Comparison of ENCODE assay signal across 15 cellular contexts in genomic region chr22:38957046-38957770, GRCh38. TPM values are rescaled to one million over a fixed set of nuclear protein-coding genes. Genes with fewer than 3 reads are reported as not detected.
A peak's percentile ranks its signal among the peaks of the same experiment; 100 is the strongest.
DNase-seq lines count a peak whose midpoint lies in the region; ATAC-seq and TF ChIP-seq lines count a peak whose summit lies in the region.
"Had no signal": no experiment of that assay in that cellular context is flagged by ENCODE, and none has a peak within 500 bp of the region (broad histone marks: within the 10 kb centered on the region; RNA-seq: fewer than 3 reads in every experiment).

Gene APOBEC3A (plus strand): TSS chr22:38957609. CDS start chr22:38957692, 83 bp downstream.

- intact Hi-C loops in left ventricle myocardium superior (cut with micrococcal nuclease) (no loop called here), spleen (cut with DNase I; ENCODE audit: low total_unique reads) (no loop called here)

- H3K9me3 Mint-ChIP-seq in T-helper 1 cell treated with Interleukin-12 subunit alpha and Interleukin-12 subunit beta and Interleukin-4 antibody, amounts not matched to agents 30 μg/mL and 1 μg/mL, for 36 hours: no peaks in the 10 kb centered on the region

- TF ChIP-seq POLR2A in Peyer's patch (IDR thresholded peaks at IDR 0.05) (no peak), spleen (IDR thresholded peaks at IDR 0.05) (no peak)

- peak; percentile 31 for ATAC-seq in left ventricle myocardium superior
- ATAC-seq: right cardiac atrium had no signal

- H3K9me3 ChIP-seq in Peyer's patch (no peaks in the 10 kb centered on the region), spleen (no peaks in the 10 kb centered on the region)
- H3K9me3 ChIP-seq: SJSA1 had no signal

- H3K36me3 Mint-ChIP-seq in T-helper 1 cell treated with Interleukin-12 subunit alpha and Interleukin-12 subunit beta and Interleukin-4 antibody, amounts not matched to agents 30 μg/mL and 1 μg/mL, for 36 hours (ENCODE audit: low read depth): no peaks in the 10 kb centered on the region

- peak within 1 kb of the TSS; percentile 82 for H3K27ac Mint-ChIP-seq in T-helper 1 cell treated with Interleukin-12 subunit alpha and Interleukin-12 subunit beta and Interleukin-4 antibody, amounts not matched to agents 30 μg/mL and 1 μg/mL, for 36 hours

- H3K36me3 ChIP-seq in Peyer's patch (no peaks in the 10 kb centered on the region), spleen (peaks cover 0 to 24% (median 0%) of the 10 kb centered on the region in 6 donors), brain microvascular endothelial cell (replicated peaks) (no peaks in the 10 kb centered on the region)
- H3K36me3 ChIP-seq: SJSA1 had no signal

- peaks cover 4% of the 10 kb centered on the region for H3K27me3 Mint-ChIP-seq in T-helper 1 cell treated with Interleukin-12 subunit alpha and Interleukin-12 subunit beta and Interleukin-4 antibody, amounts not matched to agents 30 μg/mL and 1 μg/mL, for 36 hours (ENCODE audit: low read depth)

- no peaks in the 10 kb centered on the region for H3K27me3 ChIP-seq in Peyer's patch
- no peaks in the 10 kb centered on the region for H3K27me3 ChIP-seq in spleen (replicated peaks in 1 of 7)
- H3K27me3 ChIP-seq in brain microvascular endothelial cell (replicated peaks): peaks cover 6% of the 10 kb centered on the region

- H3K27ac ChIP-seq in Peyer's patch: no peak within 1 kb of the TSS
- peak within 1 kb of the TSS in 6 of 8 donors; percentile 22 to 97 (median 80) for H3K27ac ChIP-seq in spleen
- no peak within 1 kb of the TSS for H3K27ac ChIP-seq in brain microvascular endothelial cell
- H3K27ac ChIP-seq: SJSA1 had no signal

- H3K4me3 ChIP-seq in Peyer's patch (no peak within 1 kb of the TSS), spleen (peak within 1 kb of the TSS in 1 of 8 donors; percentile 63), brain microvascular endothelial cell (ENCODE audit: low read depth, low read length) (no peak within 1 kb of the TSS)
- H3K4me3 ChIP-seq: SJSA1 had no signal

- in situ Hi-C loops in brain microvascular endothelial cell (cut with HindIII; ENCODE audit: low pct_ligation_motif_present, low sequenced_read_pairs): no loop called here

- WGBS in spleen, 5 donors: 61 to 70% (median 67%) methylated on average over 11 of the region's 11 CpGs

- DNase-seq in T-helper 1 cell (no peak), Peyer's patch (peak in 2 of 3 donors; percentile 77 to 82), left ventricle myocardium superior (peak; percentile 48), spleen (peak; percentile 86), GOT3 (lab: John Stamatoyannopoulos, UW) (no peak), brain microvascular endothelial cell (no peak)
- no peak for DNase-seq in activated CD8-positive, alpha-beta memory T cell treated with anti-CD3 and anti-CD28 coated beads for 24 hours
- DNase-seq: 8988T, cerebellar nuclear complex, DMS 273 treated with DMSO at 0.1 percent for 48 hours, NCI-H1417, NCI-H510A treated with DMSO at 0.1 percent for 48 hours had no signal

- H3K4me1 ChIP-seq in Peyer's patch: peaks cover 0 to 7% (median 2%) of the 10 kb centered on the region in 4 donors
- peaks cover 0 to 57% (median 1%) of the 10 kb centered on the region in 6 donors for H3K4me1 ChIP-seq in spleen
- H3K4me1 ChIP-seq: SJSA1 had no signal

- H3K4me3 Mint-ChIP-seq in T-helper 1 cell treated with Interleukin-12 subunit alpha and Interleukin-12 subunit beta and Interleukin-4 antibody, amounts not matched to agents 30 μg/mL and 1 μg/mL, for 36 hours: no peak within 1 kb of the TSS

- no peak for TF ChIP-seq CTCF in Peyer's patch (IDR thresholded peaks at IDR 0.05)
- TF ChIP-seq CTCF in spleen (IDR thresholded peaks at IDR 0.05 in 8 of 11, conservative IDR thresholded peaks at IDR 0.05 in 3 of 11): no peak
- no peak for TF ChIP-seq CTCF in brain microvascular endothelial cell (IDR thresholded peaks at IDR 0.05; ENCODE audit: low read depth, low read length, missing control alignments)

- H3K4me1 Mint-ChIP-seq in T-helper 1 cell treated with Interleukin-12 subunit alpha and Interleukin-12 subunit beta and Interleukin-4 antibody, amounts not matched to agents 30 μg/mL and 1 μg/mL, for 36 hours (ENCODE audit: low read depth): peaks cover 49% of the 10 kb centered on the region

RNA-seq across cellular contexts. Expression of gene APOBEC3A, which starts in this region (rescaled TPM):
- 1 to 10 TPM in 1 of 4 donors, not detected in 3; 9.1 TPM for total RNA-seq in Peyer's patch
- 0.82 TPM for total RNA-seq in left ventricle myocardium superior
- total RNA-seq in spleen: 100 to 1,000 TPM in 2 of 7 donors, 10 to 100 TPM in 5; 18.6 to 163 (median 68.0) TPM
- polyA plus RNA-seq in spleen: 1 to 10 TPM; 1.2 to 5.6 (median 3.9) TPM
- total RNA-seq: SJSA1 had no signal

Comparison
In these comparisons a context has a peak if more than half of its experiments do, and no peak if none do; other contexts are left out.
1. Peak in DNase-seq and ATAC-seq in left ventricle myocardium superior; RNA of the gene not detected or under 1 TPM.
2. DNase-seq: peak in Peyer's patch (2 of 3) and spleen (single experiment); none in T-helper 1 cell (0 of 5), GOT3 (single experiment), activated CD8-positive, alpha-beta memory T cell treated with anti-CD3 and anti-CD28 coated beads for 24 hours (single experiment) and brain microvascular endothelial cell (single experiment).
3. H3K27ac ChIP-seq: peak in spleen (6 of 8); none in Peyer's patch (0 of 4) and brain microvascular endothelial cell (single experiment).